Comparison of ENCODE assay signal across 4 cellular contexts in genomic region chr10:123603130-123603529, GRCh38.
"Had no signal": no experiment of that assay in that cellular context is flagged by ENCODE, and none has a peak within 500 bp of the region (broad histone marks: within the 10 kb centered on the region; RNA-seq: fewer than 3 reads in every experiment).

No MANE protein-coding gene starts in this region.

- H3K36me3 Mint-ChIP-seq: IgD-negative memory B cell had no signal

- H3K27ac Mint-ChIP-seq: IgD-negative memory B cell had no signal

- H3K4me3 Mint-ChIP-seq: IgD-negative memory B cell had no signal

- DNase-seq: IMR-90, KBM-7, KG1 had no signal

- H3K4me1 Mint-ChIP-seq: IgD-negative memory B cell had no signal
